In genomic region chr18:408367-408766, GRCh38 we compare ENCODE assay signal across 17 cellular contexts.
DNase-seq lines count a peak whose midpoint lies in the region; ATAC-seq and TF ChIP-seq lines count a peak whose summit lies in the region.
"Had no signal": no experiment of that assay in that cellular context is flagged by ENCODE, and none has a peak within 500 bp of the region (broad histone marks: within the 10 kb centered on the region; RNA-seq: fewer than 3 reads in every experiment).

No MANE protein-coding gene starts in this region.

- CTCF ChIA-PET in A673 (lab: Charles Lee): interaction anchor here (0.7 kb wide), 1 partner anchor 76 kb away, joined by 4 read pairs; no protein-coding TSS in a partner anchor
- CTCF ChIA-PET in activated naive CD4-positive, alpha-beta T cell treated with anti-CD3 and anti-CD28 coated beads, Interleukin-2, amount 10 ng/mL, durations not matched to agents 7 days and 5 days (lab: Charles Lee): interaction anchor here (0.8 kb wide), 1 partner anchor 16 kb away, joined by 3 read pairs; no protein-coding TSS in a partner anchor

- no peaks in the 10 kb centered on the region for H3K27me3 ChIP-seq in A673 (replicated peaks; ENCODE audit: insufficient read depth, low read depth, low read length, poor library complexity)
- H3K27me3 ChIP-seq in MG63: no peaks in the 10 kb centered on the region

- peaks cover 15% of the 10 kb centered on the region for H3K4me1 ChIP-seq in A673 (ENCODE audit: insufficient read depth, low read length, poor library complexity, severe bottlenecking)
- H3K4me1 ChIP-seq: HAP-1 had no signal

- H3K4me3 Mint-ChIP-seq in activated naive CD4-positive, alpha-beta T cell treated with anti-CD3 and anti-CD28 coated beads, Interleukin-2, amount 10 ng/mL, durations not matched to agents 7 days and 5 days: no peak overlapping the region
- H3K4me3 Mint-ChIP-seq: B cell; CD4-positive, alpha-beta T cell had no signal

- H3K27ac Mint-ChIP-seq in activated naive CD4-positive, alpha-beta T cell treated with anti-CD3 and anti-CD28 coated beads, Interleukin-2, amount 10 ng/mL, durations not matched to agents 7 days and 5 days: no peak overlapping the region
- H3K27ac Mint-ChIP-seq: B cell; CD4-positive, alpha-beta T cell had no signal

- POLR2A ChIA-PET in A673 (lab: Charles Lee; ENCODE audit: low non-redundant PET): interaction anchor here (0.6 kb wide), 1 partner anchor 26 kb away, joined by 6 read pairs; no protein-coding TSS in a partner anchor

- H3K36me3 ChIP-seq in A673 (ENCODE audit: insufficient read depth, low read length, poor library complexity, severe bottlenecking) (no peaks in the 10 kb centered on the region), SK-N-MC (ENCODE audit: insufficient read depth, low read length) (no peaks in the 10 kb centered on the region), MG63 (peaks cover 3% of the 10 kb centered on the region)
- H3K36me3 ChIP-seq: HAP-1 had no signal

- no peaks in the 10 kb centered on the region for H3K4me1 Mint-ChIP-seq in activated naive CD4-positive, alpha-beta T cell treated with anti-CD3 and anti-CD28 coated beads, Interleukin-2, amount 10 ng/mL, durations not matched to agents 7 days and 5 days
- H3K4me1 Mint-ChIP-seq: B cell had no signal

- peaks cover 8% of the 10 kb centered on the region for H3K9me3 Mint-ChIP-seq in activated naive CD4-positive, alpha-beta T cell treated with anti-CD3 and anti-CD28 coated beads, Interleukin-2, amount 10 ng/mL, durations not matched to agents 7 days and 5 days

- H3K9me3 ChIP-seq in A673 (ENCODE audit: low read depth, low read length, poor library complexity, severe bottlenecking) (no peaks in the 10 kb centered on the region), SK-N-MC (ENCODE audit: low read depth, low read length) (no peaks in the 10 kb centered on the region), MG63 (peaks cover 12% of the 10 kb centered on the region; the same call in 1 of the 2 replicates)
- H3K9me3 ChIP-seq: HAP-1 had no signal

- DNase-seq in A673 (ENCODE audit: low spot score) (peak; percentile 65), SK-N-MC (ENCODE audit: low read depth, low spot score) (peak; percentile 68), fibroblast of gingiva (ENCODE audit: low read depth) (peak; percentile 30), omental fat pad (ENCODE audit: low spot score) (no peak), NCI-H526 treated with DMSO at 0.1 percent for 48 hours (lab: John Stamatoyannopoulos, UW) (no peak), MG63 (no peak), SKM-1 (lab: John Stamatoyannopoulos, UW; ENCODE audit: unreplicated experiment) (no peak)
- DNase-seq in activated naive CD4-positive, alpha-beta T cell treated with anti-CD3 and anti-CD28 coated beads, Interleukin-2, amount 10 ng/mL, durations not matched to agents 7 days and 5 days: no peak
- DNase-seq: ACHN; C1 segment of cervical spinal cord; Calu3; CD4-positive, alpha-beta T cell; DMS 273 treated with DMSO at 0.1 percent for 48 hours; DMS79 had no signal

- no TSS peak for BruUV-seq in A673 (replicated peaks; lab: Mats Ljungman, UMichigan)

- no peak overlapping the region for H3K27ac ChIP-seq in A673 (ENCODE audit: low read depth, low read length, poor library complexity, severe bottlenecking)
- peak overlapping the region; percentile 79 for H3K27ac ChIP-seq in SK-N-MC
- H3K27ac ChIP-seq: 22Rv1 had no signal

- H3K27me3 Mint-ChIP-seq in activated naive CD4-positive, alpha-beta T cell treated with anti-CD3 and anti-CD28 coated beads, Interleukin-2, amount 10 ng/mL, durations not matched to agents 7 days and 5 days: no peaks in the 10 kb centered on the region

- no peak overlapping the region for H3K9ac ChIP-seq in SK-N-MC (ENCODE audit: insufficient read length)

- ATAC-seq in omental fat pad (ENCODE audit: low FRiP score): peak; percentile 6

- H3K36me3 Mint-ChIP-seq in activated naive CD4-positive, alpha-beta T cell treated with anti-CD3 and anti-CD28 coated beads, Interleukin-2, amount 10 ng/mL, durations not matched to agents 7 days and 5 days: no peaks in the 10 kb centered on the region

- intact Hi-C loops in A673 (cut with micrococcal nuclease; ENCODE audit: unreplicated experiment): no loop called here

- no peak overlapping the region for H3K4me3 ChIP-seq in A673 (ENCODE audit: low read depth, low read length, poor library complexity, severe bottlenecking)
- peak overlapping the region; percentile 54 for H3K4me3 ChIP-seq in SK-N-MC
- no peak overlapping the region for H3K4me3 ChIP-seq in MG63
- H3K4me3 ChIP-seq: HAP-1 had no signal

- TF ChIP-seq CTCF in A673 (conservative IDR thresholded peaks at IDR 0.05; ENCODE audit: low read depth, low read length): no peak
- TF ChIP-seq CTCF in omental fat pad (IDR thresholded peaks at IDR 0.05): no peak

Comparison
In these comparisons a context has a peak if more than half of its experiments do, and no peak if none do; other contexts are left out.
1. DNase-seq: peak in A673 (single experiment), SK-N-MC (single experiment) and fibroblast of gingiva (single experiment); none in omental fat pad (single experiment), NCI-H526 treated with DMSO at 0.1 percent for 48 hours (single experiment), activated naive CD4-positive, alpha-beta T cell treated with anti-CD3 and anti-CD28 coated beads, Interleukin-2, amount 10 ng/mL, durations not matched to agents 7 days and 5 days (single experiment), MG63 (single experiment) and SKM-1 (single experiment).